15 cellular contexts compared by ENCODE assay signal in genomic region chr2:69545477-69545932, GRCh38.
DNase-seq lines count a peak whose midpoint lies in the region; ATAC-seq, FAIRE-seq and TF ChIP-seq lines count a peak whose summit lies in the region.
"Had no signal": no experiment of that assay in that cellular context is flagged by ENCODE, and none has a peak within 500 bp of the region (broad histone marks: within the 10 kb centered on the region; RNA-seq: fewer than 3 reads in every experiment).

No MANE protein-coding gene starts in this region.

- H3K4me3 ChIP-seq in BLaER1 treated with 17β-estradiol and CSF1 and Interleukin-3, amounts not matched to agents 10 nM and 100 nM: no peak overlapping the region
- H3K4me3 ChIP-seq: heart right ventricle, transverse colon had no signal

- DNase-seq in GM12891 (ENCODE audit: insufficient read length, low spot score) (no peak), NCI-H526 (lab: John Stamatoyannopoulos, UW) (no peak), NCI-H187 (lab: John Stamatoyannopoulos, UW) (no peak)
- no peak for DNase-seq in stimulated activated CD4-positive, alpha-beta T cell treated with anti-CD3 and anti-CD28 coated beads, Interleukin-4, amount 100 ng/mL, for 24 hours
- no peak for DNase-seq in central memory CD4-positive, alpha-beta T cell
- DNase-seq: activated T-cell treated with anti-CD3 and anti-CD28 coated beads, Interleukin-2, amount 50 U/mL, for 4 hours; heart right ventricle; Kasumi-1; left cardiac atrium; transverse colon had no signal

- H3K4me1 ChIP-seq in BLaER1 treated with 17β-estradiol and CSF1 and Interleukin-3, amounts not matched to agents 10 nM and 100 nM: peaks cover 28 to 56% (median 42%) of the 10 kb centered on the region in 10 experiments

- no peak overlapping the region for H3K9ac ChIP-seq in BLaER1 treated with 17β-estradiol and CSF1 and Interleukin-3, amounts not matched to agents 10 nM and 100 nM

- no peak for TF ChIP-seq POLR2A in GM12891 (IDR thresholded peaks at IDR 0.05; ENCODE audit: low read depth, low read length)

- peaks cover 5 to 41% (median 33%) of the 10 kb centered on the region in 11 experiments; a peak in 20 of 22 replicates for H3K9me3 ChIP-seq in BLaER1 treated with 17β-estradiol and CSF1 and Interleukin-3, amounts not matched to agents 10 nM and 100 nM (replicated peaks in 1 of 11)
- H3K9me3 ChIP-seq: transverse colon had no signal

- H3K4me2 ChIP-seq in BLaER1 treated with 17β-estradiol and CSF1 and Interleukin-3, amounts not matched to agents 10 nM and 100 nM: peak overlapping the region; percentile 18 to 59 (median 37); a peak in 21 of 22 replicates

- peak; percentile 68 for ATAC-seq in GM21381 (IDR thresholded peaks at IDR 0.05; ENCODE audit: unreplicated experiment)
- peak; percentile 63 for ATAC-seq in HG03571 (IDR thresholded peaks at IDR 0.05; ENCODE audit: unreplicated experiment)
- ATAC-seq: activated CD4-positive, CD25-positive, alpha-beta regulatory T cell treated with anti-CD3 and anti-CD28 coated beads, Interleukin-2, amount 50 U/mL, for 24 hours; activated T-cell treated with anti-CD3 and anti-CD28 coated beads, Interleukin-2, amount 50 U/mL, for 4 hours; left cardiac atrium had no signal

- H3K27ac ChIP-seq in BLaER1 treated with 17β-estradiol and CSF1 and Interleukin-3, amounts not matched to agents 10 nM and 100 nM: peak overlapping the region in 4 of 11 experiments; percentile 2 to 25 (median 9); a peak in 6 of 22 replicates
- H3K27ac ChIP-seq: transverse colon had no signal

- peaks cover 40 to 73% (median 60%) of the 10 kb centered on the region in 11 experiments for H3K36me3 ChIP-seq in BLaER1 treated with 17β-estradiol and CSF1 and Interleukin-3, amounts not matched to agents 10 nM and 100 nM

- H3K27me3 ChIP-seq in BLaER1 treated with 17β-estradiol and CSF1 and Interleukin-3, amounts not matched to agents 10 nM and 100 nM: no peaks in the 10 kb centered on the region
- H3K27me3 ChIP-seq: heart right ventricle, transverse colon had no signal

- peak; percentile 76 for FAIRE-seq in GM12891 (lab: Jason Lieb, UNC)
- FAIRE-seq: RCC 7860 had no signal

- H4K20me1 ChIP-seq in BLaER1 treated with 17β-estradiol and CSF1 and Interleukin-3, amounts not matched to agents 10 nM and 100 nM: peaks cover 0 to 19% (median 0%) of the 10 kb centered on the region in 11 experiments; a peak in 2 of 22 replicates

TF ChIP-seq in GM12891, 5 proteins besides CTCF, POLR2A, EP300 and RAD21:
- TF ChIP-seq TAF1 (IDR thresholded peaks at IDR 0.05; ENCODE audit: low read depth, low read length): no peak
- no peak for TF ChIP-seq POU2F2 (IDR thresholded peaks at IDR 0.05; ENCODE audit: low read depth, low read length)
- TF ChIP-seq SPI1 (IDR thresholded peaks at IDR 0.05; ENCODE audit: low read depth, low read length): no peak
- TF ChIP-seq POLR2AphosphoS5 (IDR thresholded peaks at IDR 0.05; ENCODE audit: low read depth, low read length): no peak
- no peak for TF ChIP-seq PAX5 (IDR thresholded peaks at IDR 0.05; ENCODE audit: insufficient read depth, low read length, severe bottlenecking)
